14 cellular contexts compared by ENCODE assay signal in genomic region chr11:33703771-33704170, GRCh38. TPM values are rescaled to one million over a fixed set of nuclear protein-coding genes. Genes with fewer than 3 reads are reported as not detected.
DNase-seq lines count a peak whose midpoint lies in the region; ATAC-seq and TF ChIP-seq lines count a peak whose summit lies in the region.
"Had no signal": no experiment of that assay in that cellular context is flagged by ENCODE, and none has a peak within 500 bp of the region (broad histone marks: within the 10 kb centered on the region; RNA-seq: fewer than 3 reads in every experiment).

No MANE protein-coding gene starts in this region.

- TF ChIP-seq CTCF in WERI-Rb-1 (IDR thresholded peaks at IDR 0.05; ENCODE audit: low read depth, low read length) (no peak), gastroesophageal sphincter (IDR thresholded peaks at IDR 0.05) (no peak), parathyroid adenoma (IDR thresholded peaks at IDR 0.05) (no peak), H9 (conservative IDR thresholded peaks at IDR 0.05) (no peak)

- TF ChIP-seq POLR2A in gastroesophageal sphincter (IDR thresholded peaks at IDR 0.05): no peak

- H3K27me3 ChIP-seq in WERI-Rb-1 (ENCODE audit: insufficient read depth, low read depth, severe bottlenecking) (no peaks in the 10 kb centered on the region), gastroesophageal sphincter (no peaks in the 10 kb centered on the region), parathyroid adenoma (ENCODE audit: control insufficient read depth, insufficient read depth, low read length) (no peaks in the 10 kb centered on the region), H9 (ENCODE audit: insufficient read depth, low read length) (no peaks in the 10 kb centered on the region)
- H3K27me3 ChIP-seq: cardiac muscle cell had no signal

- peaks cover 12% of the 10 kb centered on the region for H3K27me3 Mint-ChIP-seq in H9 (ENCODE audit: low read depth)

- no peak for TF ChIP-seq EP300 in gastroesophageal sphincter (IDR thresholded peaks at IDR 0.05)

- H2BK5ac ChIP-seq in H9 (ENCODE audit: insufficient read length, low read length): no peak overlapping the region

- 40 to 60% methylated on average over 1 of the region's 5 CpGs for WGBS in gastroesophageal sphincter (ENCODE audit: low coverage in 1 of 2), 2 donors
- no CpG with 5 or more reads among the region's 5 CpGs for WGBS in H9 (ENCODE audit: extremely low coverage, insufficient read length, low lambda C conversion rate)

- H3K79me2 ChIP-seq in parathyroid adenoma (no peaks in the 10 kb centered on the region), H9 (ENCODE audit: insufficient read depth, low read length) (0 out of 2 replicates have a peak, but pooled peaks cover 2% of the 10 kb centered on the region)

- no peaks in the 10 kb centered on the region for H4K20me1 ChIP-seq in H9 (ENCODE audit: control insufficient read depth, insufficient read depth, insufficient read length)

- no peak overlapping the region for H3K14ac ChIP-seq in H9 (ENCODE audit: insufficient read depth, low read length)

- DNase-seq in AG20443 (ENCODE audit: low spot score): peak; percentile 18
- peak; percentile 18 for DNase-seq in WERI-Rb-1
- no peak for DNase-seq in NCI-H2029 treated with DMSO at 0.1 percent for 48 hours (lab: John Stamatoyannopoulos, UW)
- no peak for DNase-seq in H9
- DNase-seq in NCI-H345 (lab: John Stamatoyannopoulos, UW): no peak
- DNase-seq: activated T-cell treated with anti-CD3 and anti-CD28 coated beads, Interleukin-2, amount 50 U/mL, for 4 hours; KG1; NCI-H2107; stimulated activated CD4-positive, alpha-beta T cell treated with anti-CD3 and anti-CD28 coated beads, Interleukin-12 subunit alpha, Interleukin-12 subunit beta, amount 100 ng/mL, for 4 hours had no signal

- H3K18ac ChIP-seq in H9 (ENCODE audit: insufficient read length, low read depth, low read length): no peak overlapping the region

- no peak overlapping the region for H2AFZ ChIP-seq in parathyroid adenoma
- no peak overlapping the region for H2AFZ ChIP-seq in H9 (ENCODE audit: low read length)

- no peak overlapping the region for H3K4ac ChIP-seq in H9 (ENCODE audit: low read depth, low read length)

- H3K4me1 Mint-ChIP-seq in H9: peaks cover 25 to 28% of the 10 kb centered on the region in 2 experiments

- no peak overlapping the region for H3K4me3 ChIP-seq in WERI-Rb-1 (ENCODE audit: low read depth, low read length)
- H3K4me3 ChIP-seq in gastroesophageal sphincter: no peak overlapping the region
- no peak overlapping the region for H3K4me3 ChIP-seq in parathyroid adenoma (ENCODE audit: low read depth, low read length)
- H3K4me3 ChIP-seq: cardiac muscle cell had no signal

- peak; percentile 5 for ATAC-seq in gastroesophageal sphincter
- ATAC-seq in HG02642 (IDR thresholded peaks at IDR 0.05; ENCODE audit: poor library complexity, unreplicated experiment): no peak
- ATAC-seq: activated T-cell treated with anti-CD3 and anti-CD28 coated beads, Interleukin-2, amount 50 U/mL, for 4 hours had no signal

- no peak overlapping the region for H2BK12ac ChIP-seq in H9 (ENCODE audit: insufficient read length, low read depth, low read length)

- H3K56ac ChIP-seq in H9 (ENCODE audit: insufficient read length, low read depth, low read length): no peak overlapping the region

- H2AK5ac ChIP-seq in H9 (ENCODE audit: insufficient read length, low read length): no peak overlapping the region

- peaks cover 5% of the 10 kb centered on the region for H3K23me2 ChIP-seq in H9 (ENCODE audit: insufficient read length, low read depth, low read length, poor library complexity, severe bottlenecking)

- H2BK20ac ChIP-seq in H9 (ENCODE audit: low read depth, low read length, poor library complexity, severe bottlenecking): no peak overlapping the region

- H3K9me3 Mint-ChIP-seq in H9: no peaks in the 10 kb centered on the region
- H3K9me3 Mint-ChIP-seq: activated T-cell treated with anti-CD3 and anti-CD28 coated beads, Interleukin-2, amount 50 U/mL, for 4 hours had no signal

- H3K4me1 ChIP-seq in gastroesophageal sphincter (peaks cover 5 to 77% (median 8%) of the 10 kb centered on the region in 3 donors), parathyroid adenoma (peaks cover 11% of the 10 kb centered on the region), H9 (ENCODE audit: insufficient read depth, low read length) (peaks cover 4% of the 10 kb centered on the region; the same call in 1 of the 2 replicates)

- no peak overlapping the region for H3K27ac ChIP-seq in WERI-Rb-1
- H3K27ac ChIP-seq in gastroesophageal sphincter: peak overlapping the region in 3 of 4 donors; percentile 75 to 79 (median 77)
- peak overlapping the region; percentile 54 for H3K27ac ChIP-seq in parathyroid adenoma
- H3K27ac ChIP-seq in H9 (ENCODE audit: insufficient read length, low read depth, low read length): no peak overlapping the region
- H3K27ac ChIP-seq: cardiac muscle cell had no signal

- no peak overlapping the region for H3K4me3 Mint-ChIP-seq in H9
- H3K4me3 Mint-ChIP-seq: activated T-cell treated with anti-CD3 and anti-CD28 coated beads, Interleukin-2, amount 50 U/mL, for 4 hours had no signal

- no peaks in the 10 kb centered on the region for H3K79me1 ChIP-seq in H9 (ENCODE audit: insufficient read depth, low read depth, low read length, poor library complexity, severe bottlenecking)

- H3K27ac Mint-ChIP-seq in H9: peak overlapping the region in 1 of 3 experiments; percentile 40; a peak in 1 of 7 replicates

- no peak overlapping the region for H3T11ph ChIP-seq in H9 (ENCODE audit: low read length)

- H3K36me3 ChIP-seq in WERI-Rb-1 (peaks cover 2% of the 10 kb centered on the region), gastroesophageal sphincter (peaks cover 0 to 33% of the 10 kb centered on the region in 2 donors), parathyroid adenoma (ENCODE audit: control insufficient read depth, insufficient read depth, low read length) (no peaks in the 10 kb centered on the region)
- H3K36me3 ChIP-seq: cardiac muscle cell had no signal

- H2BK120ac ChIP-seq in H9 (ENCODE audit: low read depth, low read length, poor library complexity, severe bottlenecking): no peak overlapping the region

- H3K9me3 ChIP-seq in WERI-Rb-1 (ENCODE audit: severe bottlenecking) (no peaks in the 10 kb centered on the region), gastroesophageal sphincter (no peaks in the 10 kb centered on the region), parathyroid adenoma (ENCODE audit: control insufficient read depth, low read length) (no peaks in the 10 kb centered on the region), H9 (ENCODE audit: control insufficient read depth, low read depth, low read length) (no peaks in the 10 kb centered on the region)

- H3K23ac ChIP-seq in H9 (ENCODE audit: insufficient read length, low read depth, low read length): no peak overlapping the region

- H4K91ac ChIP-seq in H9 (ENCODE audit: insufficient read length, low read depth, low read length): no peak overlapping the region

- H3K9ac ChIP-seq in parathyroid adenoma (no peak overlapping the region), H9 (ENCODE audit: extremely low read depth, insufficient read length, low read length) (no peak overlapping the region)

- no peak overlapping the region for H2BK15ac ChIP-seq in H9 (ENCODE audit: low read depth, low read length)

- no peak overlapping the region for H4K5ac ChIP-seq in H9 (ENCODE audit: insufficient read length, low read depth, low read length)

- peaks cover 2 to 4% (median 4%) of the 10 kb centered on the region in 3 experiments; a peak in 5 of 7 replicates for H3K36me3 Mint-ChIP-seq in H9 (ENCODE audit: insufficient read depth in 1 of 3, low read depth in 3 of 3)

- no peak overlapping the region for H4K8ac ChIP-seq in H9 (replicated peaks; ENCODE audit: insufficient read length, low read depth, low read length)

- no peak overlapping the region for H3K4me2 ChIP-seq in parathyroid adenoma (ENCODE audit: low read length)
- no peak overlapping the region for H3K4me2 ChIP-seq in H9 (ENCODE audit: insufficient read depth, insufficient read length, low read length)

RNA-seq across cellular contexts. Expression of gene C11orf91, which starts 3.1 kb away (rescaled TPM):
- total RNA-seq in gastroesophageal sphincter (not detected), H9 (2021) (not detected in 2 replicates)
- total RNA-seq: activated T-cell treated with anti-CD3 and anti-CD28 coated beads, Interleukin-2, amount 50 U/mL, for 4 hours; cardiac muscle cell; frontal cortex had no signal

RNA-seq across cellular contexts. Expression of gene CD59, which starts 32.5 kb away (rescaled TPM):
- total RNA-seq in gastroesophageal sphincter (100 to 1,000 TPM; 252 to 647 (median 432) TPM), H9 (2021) (91.5 and 93.2 TPM in 2 replicates)

Comparison
In these comparisons a context has a peak if more than half of its experiments do, and no peak if none do; other contexts are left out.
1. DNase-seq: peak in AG20443 (single experiment) and WERI-Rb-1 (single experiment); none in NCI-H2029 treated with DMSO at 0.1 percent for 48 hours (single experiment), H9 (single experiment) and NCI-H345 (single experiment).
2. H3K27ac ChIP-seq: peak in gastroesophageal sphincter (3 of 4) and parathyroid adenoma (single experiment); none in WERI-Rb-1 (single experiment) and H9 (single experiment).